26 cellular contexts compared by ENCODE assay signal in the genomic region with DNA sequence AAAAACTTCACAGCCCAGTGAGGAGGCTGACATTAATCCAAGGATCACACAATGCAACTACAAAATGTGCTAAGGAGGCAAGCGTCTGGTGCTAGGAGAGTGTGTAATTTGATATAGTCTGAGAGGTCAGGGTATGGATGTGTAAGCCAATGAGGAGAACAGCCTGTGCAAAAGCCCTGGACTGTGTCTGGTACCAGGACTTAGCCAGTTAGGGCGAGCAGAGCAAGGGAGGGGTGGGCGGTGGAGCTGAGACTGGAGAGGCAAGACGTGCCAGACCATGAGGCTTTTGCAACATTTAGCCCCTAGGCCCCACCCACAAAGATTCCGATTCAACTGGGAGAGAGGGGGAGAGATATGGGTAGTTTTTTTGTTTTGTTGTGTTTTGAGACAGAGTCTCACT. TPM values are rescaled to one million over a fixed set of nuclear protein-coding genes. Genes with fewer than 3 reads are reported as not detected.
DNase-seq lines count a peak whose midpoint lies in the region; ATAC-seq and TF ChIP-seq lines count a peak whose summit lies in the region.
"Had no signal": no experiment of that assay in that cellular context is flagged by ENCODE, and none has a peak within 500 bp of the region (broad histone marks: within the 10 kb centered on the region; RNA-seq: fewer than 3 reads in every experiment).

No MANE protein-coding gene starts in this region.

- H3K36me3 ChIP-seq in left ventricle myocardium inferior (no peaks in the 10 kb centered on the region), testis (ENCODE audit: low read depth, missing control alignments) (no peaks in the 10 kb centered on the region)
- H3K36me3 ChIP-seq: ovary, spleen, tibial nerve had no signal

- H3K27me3 ChIP-seq in left ventricle myocardium inferior (ENCODE audit: low read depth) (no peaks in the 10 kb centered on the region), testis (no peaks in the 10 kb centered on the region)
- H3K27me3 ChIP-seq: foreskin keratinocyte, hepatocyte, ovary, tibial nerve had no signal

- H3K27ac ChIP-seq in left ventricle myocardium inferior (replicated peaks) (peak overlapping the region; percentile 34), testis (no peak overlapping the region)
- H3K27ac ChIP-seq: epithelial cell of prostate, foreskin keratinocyte, hepatocyte, ovary, spleen, tibial nerve had no signal

- TF ChIP-seq CTCF in left ventricle myocardium inferior (IDR thresholded peaks at IDR 0.05; ENCODE audit: borderline replicate concordance) (no peak), testis (IDR thresholded peaks at IDR 0.05) (no peak)

- H3K4me1 ChIP-seq in left ventricle myocardium inferior (peaks cover 23% of the 10 kb centered on the region), testis (no peaks in the 10 kb centered on the region)
- H3K4me1 ChIP-seq: spleen had no signal

- no peak for TF ChIP-seq POLR2A in testis (IDR thresholded peaks at IDR 0.05)

- no peak for DNase-seq in Right ventricle myocardium inferior (ENCODE audit: missing footprints)
- DNase-seq in cardiac septum (ENCODE audit: low spot score): no peak
- DNase-seq in amniotic epithelial cell (ENCODE audit: low read depth): peak; percentile 11
- peak; percentile 37 for DNase-seq in left ventricle myocardium inferior
- DNase-seq in sciatic nerve (ENCODE audit: low spot score): no peak
- no peak for DNase-seq in dedifferentiated amniotic fluid mesenchymal stem cell (ENCODE audit: extremely low spot score)
- DNase-seq in testis: no peak
- DNase-seq: activated CD4-positive, alpha-beta T cell treated with anti-CD3 and anti-CD28 coated beads, Interleukin-2, amount 10 ng/mL, durations not matched to agents 24 days and 14 days; activated naive CD4-positive, alpha-beta T cell treated with Interleukin-2 at 50 U/mL for 16 hours; activated T-cell treated with anti-CD3 and anti-CD28 coated beads, Interleukin-2, amount 50 U/mL, for 48 hours; AML-193; CD4-positive, alpha-beta memory T cell; EL; Karpas-422; MV-4-11; naive B cell; NCI-H146; NCI-H748 treated with DMSO at 0.1 percent for 48 hours; ovary; spleen; T1000 had no signal

- intact Hi-C loops in Right ventricle myocardium inferior (cut with DNase I): no loop called here
- intact Hi-C loops in cardiac septum (cut with DNase I): no loop called here
- intact Hi-C loops in left ventricle myocardium inferior (cut with micrococcal nuclease): no loop called here
- intact Hi-C loops in sciatic nerve (cut with DNase I): no loop called here
- intact Hi-C loops in testis (cut with DNase I; ENCODE audit: low total_unique reads): no loop called here

- H3K9me3 ChIP-seq in left ventricle myocardium inferior (replicated peaks) (no peaks in the 10 kb centered on the region), testis (no peaks in the 10 kb centered on the region)
- H3K9me3 ChIP-seq: ovary, spleen, tibial nerve had no signal

- peak; percentile 78 for ATAC-seq in Right ventricle myocardium inferior
- peak; percentile 36 for ATAC-seq in sciatic nerve
- ATAC-seq in HG02852 (IDR thresholded peaks at IDR 0.05; ENCODE audit: unreplicated experiment): no peak

- H3K4me3 ChIP-seq in left ventricle myocardium inferior (no peak overlapping the region), testis (no peak overlapping the region)
- H3K4me3 ChIP-seq: hepatocyte, ovary, spleen, tibial nerve had no signal

- WGBS in testis, 2 donors: 58 to 62% methylated on average over 5 of the region's 5 CpGs

RNA-seq across cellular contexts. Expression of a gene that starts 33.5 kb away (rescaled TPM):
- total RNA-seq in Right ventricle myocardium inferior (14.0 TPM), cardiac septum (22.0 TPM), left ventricle myocardium inferior (18.9 TPM), sciatic nerve (64.7 TPM), testis (10 to 100 TPM in 1 of 2 donors, 1 to 10 TPM in 1; 10.0 to 14.1 TPM)
- polyA plus RNA-seq in testis (ENCODE audit: insufficient read depth, low read depth, low replicate concordance): 11.3 TPM

Comparison
In these comparisons a context has a peak if more than half of its experiments do, and no peak if none do; other contexts are left out.
1. DNase-seq: peak in amniotic epithelial cell (single experiment) and left ventricle myocardium inferior (single experiment); none in Right ventricle myocardium inferior (single experiment), cardiac septum (single experiment), sciatic nerve (single experiment), dedifferentiated amniotic fluid mesenchymal stem cell (single experiment) and testis (single experiment).